ENCODE assay signal across 1 cellular context in genomic region chr22:29784451-29785361, GRCh38.
TF ChIP-seq lines count a peak whose summit lies in the region.

No MANE protein-coding gene starts in this region.

TF ChIP-seq in liver, 16 proteins besides CTCF, POLR2A, EP300 and RAD21 (continued from another document):
- TF ChIP-seq REST (IDR thresholded peaks at IDR 0.05) (no peak), MAX (IDR thresholded peaks at IDR 0.05) (peak; percentile 63), FOXA1 (IDR thresholded peaks at IDR 0.05) (no peak), ZBTB33 (IDR thresholded peaks at IDR 0.05) (no peak), GABPA (IDR thresholded peaks at IDR 0.05 in 1 of 2, conservative IDR thresholded peaks at IDR 0.05 in 1 of 2) (no peak), EGR1 (IDR thresholded peaks at IDR 0.05; ENCODE audit: low read depth in 2 of 2) (peak in 1 of 2 donors; percentile 16), TAF1 (conservative IDR thresholded peaks at IDR 0.05) (no peak), YY1 (IDR thresholded peaks at IDR 0.05) (peak; percentile 29), RXRA (IDR thresholded peaks at IDR 0.05) (peak; percentile 68 to 73), ATF3 (IDR thresholded peaks at IDR 0.05) (no peak), FOXA2 (IDR thresholded peaks at IDR 0.05) (no peak), JUND (IDR thresholded peaks at IDR 0.05) (no peak), NR2F2 (IDR thresholded peaks at IDR 0.05) (no peak), HNF4A (conservative IDR thresholded peaks at IDR 0.05) (peak; percentile 48 to 62)
